In the genomic region with DNA sequence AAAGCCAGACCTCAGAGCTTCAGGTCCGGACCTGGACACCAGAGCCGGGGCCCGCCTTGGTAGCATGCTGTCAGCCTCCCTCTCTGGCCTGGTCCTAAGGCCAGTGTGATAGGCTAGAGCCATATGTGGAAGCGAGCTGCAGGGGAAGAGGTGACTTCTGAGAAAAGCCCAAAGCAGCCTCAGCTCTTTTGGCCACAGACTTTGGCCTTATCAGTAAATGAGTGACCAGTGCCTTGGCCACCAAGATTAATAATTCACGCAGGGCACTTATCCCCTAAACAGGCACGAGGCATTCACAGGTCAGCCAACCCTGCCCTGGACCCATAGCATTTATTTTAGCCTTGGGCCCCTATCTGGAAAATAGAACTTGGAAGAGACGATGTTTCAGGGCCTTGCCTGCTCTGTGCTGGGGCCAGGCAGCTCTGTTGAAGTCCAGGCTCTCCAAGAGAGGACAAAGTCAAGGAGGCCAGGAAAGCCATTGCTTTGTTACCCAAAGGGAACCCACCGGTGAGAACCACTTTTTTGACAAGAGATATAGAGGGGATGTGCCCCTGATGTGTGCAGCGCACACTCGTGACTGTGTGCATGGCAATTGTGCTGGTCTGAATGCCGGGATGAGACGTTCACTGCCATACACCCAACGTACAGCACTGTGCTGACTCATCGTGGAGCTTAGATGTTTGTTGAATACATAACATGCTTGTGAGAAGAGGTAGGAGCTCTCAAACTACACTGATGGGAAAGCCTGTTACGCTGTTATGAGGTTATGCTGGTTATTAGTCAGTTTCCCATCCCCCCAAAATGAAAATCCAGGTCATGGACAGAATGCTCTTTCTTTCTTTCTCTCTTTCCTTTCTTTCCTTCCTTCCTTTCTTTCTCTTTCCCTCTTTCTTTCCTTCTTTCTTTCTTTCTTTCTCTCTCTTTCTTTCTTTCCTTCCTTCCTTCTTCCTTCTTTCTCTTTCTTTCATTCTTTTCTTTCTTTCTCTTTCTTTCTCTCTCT, we compare ENCODE assay signal across 1 cellular context.
A peak's percentile ranks its signal among the peaks of the same experiment; 100 is the strongest.
TF ChIP-seq lines count a peak whose summit lies in the region.

No MANE protein-coding gene starts in this region.

TF ChIP-seq in HepG2, 621 proteins besides CTCF, POLR2A, EP300 and RAD21 (continued from another document and continues in another):
- TF ChIP-seq TIGD3 (CRISPR knock-in tag; IDR thresholded peaks at IDR 0.05; ENCODE audit: borderline replicate concordance) (peak; percentile 93), ZNF691 (CRISPR knock-in tag; IDR thresholded peaks at IDR 0.05; ENCODE audit: borderline replicate concordance, low read depth) (no peak), ONECUT2 (CRISPR knock-in tag; IDR thresholded peaks at IDR 0.05) (peak; percentile 33), KLF11 (CRISPR knock-in tag; IDR thresholded peaks at IDR 0.05) (no peak), IRF9 (CRISPR knock-in tag; IDR thresholded peaks at IDR 0.05; ENCODE audit: borderline replicate concordance) (0 out of 2 replicates have a peak, but pooled peaks have one; percentile 32), U2AF1 (optimal IDR thresholded peaks at IDR 0.05; ENCODE audit: low read depth, low read length) (no peak), ELF1 (CRISPR knock-in tag; IDR thresholded peaks at IDR 0.05) (no peak), GMEB1 (CRISPR knock-in tag; IDR thresholded peaks at IDR 0.05; ENCODE audit: borderline replicate concordance) (0 out of 2 replicates have a peak, but pooled peaks have one; percentile 31), ZSCAN21 (CRISPR knock-in tag; IDR thresholded peaks at IDR 0.05; ENCODE audit: borderline replicate concordance) (no peak), CENPBD1 (CRISPR knock-in tag; IDR thresholded peaks at IDR 0.05; ENCODE audit: borderline replicate concordance, low read depth) (no peak), ZNF607 (CRISPR knock-in tag; IDR thresholded peaks at IDR 0.05; ENCODE audit: borderline replicate concordance) (peak; percentile 62; the same call in 1 of the 2 replicates), HMG20B (CRISPR knock-in tag; conservative IDR thresholded peaks at IDR 0.05) (peak; percentile 10; the same call in 1 of the 2 replicates), SKIL (CRISPR knock-in tag; IDR thresholded peaks at IDR 0.05; ENCODE audit: borderline replicate concordance) (no peak; the same call in 1 of the 2 replicates), POLR2G (IDR thresholded peaks at IDR 0.05; ENCODE audit: low read depth, low read length) (peak; percentile 93), SNAI1 (CRISPR knock-in tag; IDR thresholded peaks at IDR 0.05; ENCODE audit: borderline replicate concordance) (no peak), FOXP4 (CRISPR knock-in tag; IDR thresholded peaks at IDR 0.05) (peak; percentile 51), ZFX (CRISPR knock-in tag; IDR thresholded peaks at IDR 0.05; ENCODE audit: low read depth) (peak; percentile 97), ZNF792 (CRISPR knock-in tag; IDR thresholded peaks at IDR 0.05) (peak; percentile 77; the same call in 1 of the 2 replicates), FOXA3 (CRISPR knock-in tag; IDR thresholded peaks at IDR 0.05) (peak; percentile 57), ZC3H4 (CRISPR knock-in tag; IDR thresholded peaks at IDR 0.05; ENCODE audit: borderline replicate concordance) (no peak), ZZZ3 (CRISPR knock-in tag; IDR thresholded peaks at IDR 0.05; ENCODE audit: borderline replicate concordance) (no peak), ZNF430 (CRISPR knock-in tag; IDR thresholded peaks at IDR 0.05) (no peak), FLYWCH1 (CRISPR knock-in tag; IDR thresholded peaks at IDR 0.05) (no peak), ZKSCAN8 (CRISPR knock-in tag; IDR thresholded peaks at IDR 0.05; ENCODE audit: borderline replicate concordance) (0 out of 2 replicates have a peak, but pooled peaks have one; percentile 55), ZNF816 (CRISPR knock-in tag; IDR thresholded peaks at IDR 0.05; ENCODE audit: borderline replicate concordance) (no peak; the same call in 1 of the 2 replicates), KAT8 (CRISPR knock-in tag; IDR thresholded peaks at IDR 0.05) (peak; percentile 70), ZNF136 (CRISPR knock-in tag; IDR thresholded peaks at IDR 0.05; ENCODE audit: low read depth) (no peak), IRF2 (CRISPR knock-in tag; IDR thresholded peaks at IDR 0.05) (peak; percentile 27; the same call in 1 of the 2 replicates), ZNF101 (CRISPR knock-in tag; IDR thresholded peaks at IDR 0.05; ENCODE audit: borderline replicate concordance, low read depth) (no peak), TCF7L2 (IDR thresholded peaks at IDR 0.05; ENCODE audit: low read depth, low read length) (no peak), ZNF644 (CRISPR knock-in tag; IDR thresholded peaks at IDR 0.05; ENCODE audit: low read depth) (0 out of 2 replicates have a peak, but pooled peaks have one; percentile 20), ZFP91 (CRISPR knock-in tag; IDR thresholded peaks at IDR 0.05; ENCODE audit: borderline replicate concordance) (peak; percentile 47), ZNF547 (CRISPR knock-in tag; IDR thresholded peaks at IDR 0.05) (peak; percentile 95)
- TF ChIP-seq, protein P1, sequence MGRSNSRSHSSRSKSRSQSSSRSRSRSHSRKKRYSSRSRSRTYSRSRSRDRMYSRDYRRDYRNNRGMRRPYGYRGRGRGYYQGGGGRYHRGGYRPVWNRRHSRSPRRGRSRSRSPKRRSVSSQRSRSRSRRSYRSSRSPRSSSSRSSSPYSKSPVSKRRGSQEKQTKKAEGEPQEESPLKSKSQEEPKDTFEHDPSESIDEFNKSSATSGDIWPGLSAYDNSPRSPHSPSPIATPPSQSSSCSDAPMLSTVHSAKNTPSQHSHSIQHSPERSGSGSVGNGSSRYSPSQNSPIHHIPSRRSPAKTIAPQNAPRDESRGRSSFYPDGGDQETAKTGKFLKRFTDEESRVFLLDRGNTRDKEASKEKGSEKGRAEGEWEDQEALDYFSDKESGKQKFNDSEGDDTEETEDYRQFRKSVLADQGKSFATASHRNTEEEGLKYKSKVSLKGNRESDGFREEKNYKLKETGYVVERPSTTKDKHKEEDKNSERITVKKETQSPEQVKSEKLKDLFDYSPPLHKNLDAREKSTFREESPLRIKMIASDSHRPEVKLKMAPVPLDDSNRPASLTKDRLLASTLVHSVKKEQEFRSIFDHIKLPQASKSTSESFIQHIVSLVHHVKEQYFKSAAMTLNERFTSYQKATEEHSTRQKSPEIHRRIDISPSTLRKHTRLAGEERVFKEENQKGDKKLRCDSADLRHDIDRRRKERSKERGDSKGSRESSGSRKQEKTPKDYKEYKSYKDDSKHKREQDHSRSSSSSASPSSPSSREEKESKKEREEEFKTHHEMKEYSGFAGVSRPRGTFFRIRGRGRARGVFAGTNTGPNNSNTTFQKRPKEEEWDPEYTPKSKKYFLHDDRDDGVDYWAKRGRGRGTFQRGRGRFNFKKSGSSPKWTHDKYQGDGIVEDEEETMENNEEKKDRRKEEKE (IDR thresholded peaks at IDR 0.05), result no peak
- TF ChIP-seq, protein P2, sequence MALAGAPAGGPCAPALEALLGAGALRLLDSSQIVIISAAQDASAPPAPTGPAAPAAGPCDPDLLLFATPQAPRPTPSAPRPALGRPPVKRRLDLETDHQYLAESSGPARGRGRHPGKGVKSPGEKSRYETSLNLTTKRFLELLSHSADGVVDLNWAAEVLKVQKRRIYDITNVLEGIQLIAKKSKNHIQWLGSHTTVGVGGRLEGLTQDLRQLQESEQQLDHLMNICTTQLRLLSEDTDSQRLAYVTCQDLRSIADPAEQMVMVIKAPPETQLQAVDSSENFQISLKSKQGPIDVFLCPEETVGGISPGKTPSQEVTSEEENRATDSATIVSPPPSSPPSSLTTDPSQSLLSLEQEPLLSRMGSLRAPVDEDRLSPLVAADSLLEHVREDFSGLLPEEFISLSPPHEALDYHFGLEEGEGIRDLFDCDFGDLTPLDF (CRISPR knock-in tag; IDR thresholded peaks at IDR 0.05), result peak; percentile 57
- TF ChIP-seq, protein P3, sequence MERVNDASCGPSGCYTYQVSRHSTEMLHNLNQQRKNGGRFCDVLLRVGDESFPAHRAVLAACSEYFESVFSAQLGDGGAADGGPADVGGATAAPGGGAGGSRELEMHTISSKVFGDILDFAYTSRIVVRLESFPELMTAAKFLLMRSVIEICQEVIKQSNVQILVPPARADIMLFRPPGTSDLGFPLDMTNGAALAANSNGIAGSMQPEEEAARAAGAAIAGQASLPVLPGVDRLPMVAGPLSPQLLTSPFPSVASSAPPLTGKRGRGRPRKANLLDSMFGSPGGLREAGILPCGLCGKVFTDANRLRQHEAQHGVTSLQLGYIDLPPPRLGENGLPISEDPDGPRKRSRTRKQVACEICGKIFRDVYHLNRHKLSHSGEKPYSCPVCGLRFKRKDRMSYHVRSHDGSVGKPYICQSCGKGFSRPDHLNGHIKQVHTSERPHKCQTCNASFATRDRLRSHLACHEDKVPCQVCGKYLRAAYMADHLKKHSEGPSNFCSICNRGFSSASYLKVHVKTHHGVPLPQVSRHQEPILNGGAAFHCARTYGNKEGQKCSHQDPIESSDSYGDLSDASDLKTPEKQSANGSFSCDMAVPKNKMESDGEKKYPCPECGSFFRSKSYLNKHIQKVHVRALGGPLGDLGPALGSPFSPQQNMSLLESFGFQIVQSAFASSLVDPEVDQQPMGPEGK (CRISPR knock-in tag; IDR thresholded peaks at IDR 0.05), result peak; percentile 45; the same call in 1 of the 2 replicates
